Comparison of ENCODE assay signal across 14 cellular contexts in the genomic region with DNA sequence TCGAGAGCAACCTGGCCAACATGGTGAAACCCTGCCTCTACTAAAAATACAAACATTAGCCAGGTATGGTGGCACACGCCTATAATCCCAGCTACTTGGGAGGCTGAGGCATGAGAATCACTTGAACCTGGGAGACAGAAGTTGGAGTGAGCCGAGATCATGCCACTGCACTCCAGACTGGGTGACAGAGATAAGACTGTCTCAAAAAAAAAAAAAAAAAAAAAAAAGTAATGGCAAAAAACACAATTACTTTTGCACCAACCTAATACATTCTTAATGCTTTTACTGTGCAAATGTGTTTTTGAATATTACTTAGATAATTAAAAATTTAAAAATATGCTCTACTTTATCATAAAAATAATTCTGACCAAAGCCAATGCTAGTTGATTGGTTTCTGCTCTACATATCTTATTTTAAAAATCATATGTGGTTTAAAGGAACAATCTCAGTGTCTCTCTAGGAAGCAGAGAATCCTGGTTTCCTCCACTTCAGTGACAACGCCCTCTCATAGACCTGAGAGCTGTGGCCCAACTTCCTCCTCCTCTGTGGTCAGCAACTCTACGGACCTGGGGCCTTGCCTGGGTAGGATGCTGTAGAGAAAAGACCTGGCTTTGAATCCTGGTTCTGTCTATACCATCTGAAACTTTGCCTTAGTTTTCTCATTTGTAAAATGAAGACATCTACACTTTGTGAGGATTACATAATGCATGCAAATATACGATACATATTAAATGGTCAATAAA.
"Had no signal": no experiment of that assay in that cellular context is flagged by ENCODE, and none has a peak within 500 bp of the region (broad histone marks: within the 10 kb centered on the region; RNA-seq: fewer than 3 reads in every experiment).

No MANE protein-coding gene starts in this region.

- H3K27me3 ChIP-seq: heart left ventricle, sigmoid colon, suprapubic skin had no signal

- H3K9me3 ChIP-seq: heart left ventricle, sigmoid colon, suprapubic skin had no signal

- H3K27me3 Mint-ChIP-seq: activated CD4-positive, alpha-beta memory T cell treated with anti-CD3 and anti-CD28 coated beads for 36 hours; activated naive CD8-positive, alpha-beta T cell; type B pancreatic cell had no signal

- H3K36me3 Mint-ChIP-seq: activated CD4-positive, alpha-beta memory T cell treated with anti-CD3 and anti-CD28 coated beads for 36 hours; type B pancreatic cell had no signal

- H3K27ac Mint-ChIP-seq: activated CD4-positive, alpha-beta memory T cell treated with anti-CD3 and anti-CD28 coated beads for 36 hours; activated naive CD8-positive, alpha-beta T cell; T-helper 2 cell treated with Interferon-gamma antibody and Interleukin-4, amounts not matched to agents 5 μg/mL and 100 μg/mL, for 36 hours; type B pancreatic cell had no signal

- H3K4me3 Mint-ChIP-seq: activated CD4-positive, alpha-beta memory T cell treated with anti-CD3 and anti-CD28 coated beads for 36 hours; activated naive CD8-positive, alpha-beta T cell; activated T-cell treated with anti-CD3 and anti-CD28 coated beads, Interleukin-2, amount 50 U/mL, for 4 hours; T-helper 2 cell treated with Interferon-gamma antibody and Interleukin-4, amounts not matched to agents 5 μg/mL and 100 μg/mL, for 36 hours; type B pancreatic cell had no signal

- H3K4me3 ChIP-seq: heart left ventricle, sigmoid colon, suprapubic skin had no signal

- H3K36me3 ChIP-seq: heart left ventricle, sigmoid colon, suprapubic skin had no signal

- H3K9me3 Mint-ChIP-seq: activated CD4-positive, alpha-beta memory T cell treated with anti-CD3 and anti-CD28 coated beads for 36 hours; activated T-cell treated with anti-CD3 and anti-CD28 coated beads, Interleukin-2, amount 50 U/mL, for 4 hours; T-helper 2 cell treated with Interferon-gamma antibody and Interleukin-4, amounts not matched to agents 5 μg/mL and 100 μg/mL, for 36 hours; type B pancreatic cell had no signal

- H3K27ac ChIP-seq: heart left ventricle, sigmoid colon, suprapubic skin had no signal

- ATAC-seq: activated T-cell treated with anti-CD3 and anti-CD28 coated beads, Interleukin-2, amount 50 U/mL, for 4 hours; heart left ventricle had no signal

- DNase-seq: activated CD4-positive, alpha-beta memory T cell treated with anti-CD3 and anti-CD28 coated beads for 36 hours; activated gamma-delta T cell; activated T-cell treated with anti-CD3 and anti-CD28 coated beads, Interleukin-2, amount 50 U/mL, for 4 hours; foreskin melanocyte; heart left ventricle; mammary epithelial cell; sigmoid colon; stimulated activated CD4-positive, alpha-beta T cell treated with anti-CD3 and anti-CD28 coated beads, Interleukin-12 subunit alpha, Interleukin-12 subunit beta, amount 100 ng/mL, for 4 hours; stimulated activated CD4-positive, alpha-beta T cell treated with anti-CD3 and anti-CD28 coated beads, Interleukin-2, amount 100 ng/mL, for 48 hours; stimulated activated naive CD4-positive, alpha-beta T cell treated with Interleukin-2 at 50 U/mL for 16 hours had no signal
